8 cellular contexts compared by ENCODE assay signal in the genomic region with DNA sequence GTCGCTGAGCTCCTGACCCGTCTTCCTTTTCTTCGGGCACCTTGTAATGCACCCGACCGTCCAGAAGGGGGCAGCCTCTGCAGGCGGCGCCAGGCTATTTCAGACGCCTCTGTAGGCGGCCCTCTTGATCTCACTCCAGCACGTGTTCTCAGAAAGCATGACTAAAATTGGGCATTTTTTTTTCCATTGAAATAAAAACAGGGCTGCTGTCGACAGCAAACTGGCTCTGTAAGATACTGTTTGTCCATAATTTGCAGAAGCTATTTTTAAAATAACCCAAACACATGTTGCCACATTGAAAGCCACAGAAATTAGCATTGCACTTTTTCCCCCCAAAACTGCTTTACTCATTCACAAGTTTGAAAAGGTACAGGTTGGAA.
DNase-seq lines count a peak whose midpoint lies in the region; ATAC-seq and TF ChIP-seq lines count a peak whose summit lies in the region.

No MANE protein-coding gene starts in this region.

- peak overlapping the region in 15 of 59 donors; percentile 4 to 44 (median 17) for H3K4me3 ChIP-seq in dorsolateral prefrontal cortex

- H3K4me3 Mint-ChIP-seq in activated CD4-positive, alpha-beta memory T cell treated with anti-CD3 and anti-CD28 coated beads, Interleukin-2, amount 10 ng/mL, durations not matched to agents 7 days and 5 days, result no peak overlapping the region
- H3K4me3 Mint-ChIP-seq in memory B cell, result peak overlapping the region; percentile 59

- H3K27me3 ChIP-seq in dorsolateral prefrontal cortex, result no peaks in the 10 kb centered on the region

- intact Hi-C loops in dorsolateral prefrontal cortex (cut with DNase I), result loop anchor here in 1 of 2 donors (5.0 kb wide), 1 partner anchor 204 kb away; no protein-coding TSS in a partner anchor

- H3K27ac Mint-ChIP-seq in activated CD4-positive, alpha-beta memory T cell treated with anti-CD3 and anti-CD28 coated beads, Interleukin-2, amount 10 ng/mL, durations not matched to agents 7 days and 5 days, result no peak overlapping the region
- H3K27ac Mint-ChIP-seq in memory B cell, result peak overlapping the region; percentile 19

- no peaks in the 10 kb centered on the region for H3K9me3 Mint-ChIP-seq in activated CD4-positive, alpha-beta memory T cell treated with anti-CD3 and anti-CD28 coated beads, Interleukin-2, amount 10 ng/mL, durations not matched to agents 7 days and 5 days
- H3K9me3 Mint-ChIP-seq in memory B cell, result peaks cover 3% of the 10 kb centered on the region

- peaks cover 2% of the 10 kb centered on the region for H3K36me3 Mint-ChIP-seq in activated CD4-positive, alpha-beta memory T cell treated with anti-CD3 and anti-CD28 coated beads, Interleukin-2, amount 10 ng/mL, durations not matched to agents 7 days and 5 days (ENCODE audit: low read depth)
- peaks cover 12% of the 10 kb centered on the region for H3K36me3 Mint-ChIP-seq in memory B cell

- DNase-seq in NCI-H446 treated with DMSO at 0.1 percent for 48 hours (lab: John Stamatoyannopoulos, UW), result peak; percentile 16
- peak; percentile 82 for DNase-seq in activated CD4-positive, alpha-beta memory T cell treated with anti-CD3 and anti-CD28 coated beads, Interleukin-2, amount 10 ng/mL, durations not matched to agents 7 days and 5 days
- DNase-seq in dorsolateral prefrontal cortex, result peak; percentile 70 to 84 (median 76)
- peak; percentile 78 to 80 for DNase-seq in memory B cell (ENCODE audit: low spot score in 2 of 2)
- DNase-seq in stimulated activated CD8-positive, alpha-beta memory T cell treated with anti-CD3 and anti-CD28 coated beads, Interleukin-15, amount 100 ng/mL, for 48 hours (ENCODE audit: low read depth in 2 of 2), result peak; percentile 72 to 74
- no peak for DNase-seq in T1000 (lab: John Stamatoyannopoulos, UW)

- ATAC-seq in HG02571 (IDR thresholded peaks at IDR 0.05; ENCODE audit: unreplicated experiment) (peak; percentile 81), memory B cell (ENCODE audit: low read depth) (peak; percentile 93)

- POLR2A ChIA-PET in activated CD4-positive, alpha-beta memory T cell treated with anti-CD3 and anti-CD28 coated beads, Interleukin-2, amount 10 ng/mL, durations not matched to agents 7 days and 5 days (lab: Charles Lee), result interaction anchor here (0.7 to 1.6 kb wide), 6 partner anchors 76 to 312 kb away, joined by 3 to 9 read pairs (median 4); partner anchors contain the start of gene PARP1

- peak overlapping the region in 19 of 59 donors; percentile 9 to 71 (median 44) for H3K27ac ChIP-seq in dorsolateral prefrontal cortex

- peaks cover 3% of the 10 kb centered on the region for H3K27me3 Mint-ChIP-seq in activated CD4-positive, alpha-beta memory T cell treated with anti-CD3 and anti-CD28 coated beads, Interleukin-2, amount 10 ng/mL, durations not matched to agents 7 days and 5 days
- H3K27me3 Mint-ChIP-seq in memory B cell, result no peaks in the 10 kb centered on the region

- TF ChIP-seq CTCF in GM12873 (IDR thresholded peaks at IDR 0.05; ENCODE audit: insufficient read depth, low read depth, low read length, missing control alignments) (peak; percentile 96), dorsolateral prefrontal cortex (IDR thresholded peaks at IDR 0.05 in 54 of 56, conservative IDR thresholded peaks at IDR 0.05 in 2 of 56; ENCODE audit: low read depth in 1 of 56, partially characterized antibody in 56 of 56) (peak; percentile 92 to 99 (median 98))

- peaks cover 17% of the 10 kb centered on the region for H3K4me1 Mint-ChIP-seq in activated CD4-positive, alpha-beta memory T cell treated with anti-CD3 and anti-CD28 coated beads, Interleukin-2, amount 10 ng/mL, durations not matched to agents 7 days and 5 days
- peaks cover 12% of the 10 kb centered on the region for H3K4me1 Mint-ChIP-seq in memory B cell

- CTCF ChIA-PET in activated CD4-positive, alpha-beta memory T cell treated with anti-CD3 and anti-CD28 coated beads, Interleukin-2, amount 10 ng/mL, durations not matched to agents 7 days and 5 days (lab: Charles Lee), result interaction anchor here (0.6 to 2.3 kb wide), 47 partner anchors 9 to 1262 kb away, joined by 3 to 45 read pairs (median 4); partner anchors contain the start of genes ITPKB, PARP1 and STUM
